Comparison of ENCODE assay signal across 27 cellular contexts in the genomic region with DNA sequence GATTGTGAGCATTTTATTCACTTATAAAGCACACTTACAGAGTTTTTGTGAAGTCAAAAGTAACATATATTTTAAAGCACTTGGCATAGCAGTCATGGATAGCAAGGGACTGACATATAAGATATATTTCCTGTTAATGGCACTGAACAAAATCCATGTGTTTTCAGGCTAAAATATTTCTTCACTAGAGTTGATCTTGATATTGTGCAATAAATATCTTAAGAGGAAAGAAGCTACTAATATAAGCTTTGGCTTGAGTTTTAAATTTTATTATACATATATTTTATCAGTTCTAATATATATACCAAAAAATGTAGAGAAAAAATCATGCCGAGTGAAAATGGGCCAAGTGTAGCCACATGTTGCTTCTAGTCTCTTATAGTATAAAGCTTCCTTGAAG.
"Had no signal": no experiment of that assay in that cellular context is flagged by ENCODE, and none has a peak within 500 bp of the region (broad histone marks: within the 10 kb centered on the region; RNA-seq: fewer than 3 reads in every experiment).

No MANE protein-coding gene starts in this region.

- FAIRE-seq: urothelium cell line had no signal

- H3K4me1 ChIP-seq: stomach, suprapubic skin, testis, thyroid gland, tibial artery, tibial nerve, transverse colon, upper lobe of left lung, upper lobe of right lung, uterus, vagina had no signal

- H3K9me3 ChIP-seq: stomach, suprapubic skin, testis, thoracic aorta, thyroid gland, tibial artery, tibial nerve, transverse colon, upper lobe of left lung, upper lobe of right lung, uterus, vagina had no signal

- H3K4me3 ChIP-seq: stomach, suprapubic skin, testis, thoracic aorta, thyroid gland, tibial artery, tibial nerve, transverse colon, upper lobe of left lung, upper lobe of right lung, uterus, vagina had no signal

- ATAC-seq: stimulated activated effector memory CD8-positive, alpha-beta T cell treated with anti-CD3 and anti-CD28 coated beads, Interleukin-12 subunit alpha, Interleukin-12 subunit beta, amount 100 ng/mL, for 72 hours; stimulated activated memory B cell treated with anti-CD40 and anti-IgM and Interleukin-4, amounts not matched to agents 10 μg/mL and 1 μg/mL and 100 μg/mL, for 72 hours; stimulated activated naive B cell treated with anti-CD40 and anti-IgM and Interleukin-4, amounts not matched to agents 10 μg/mL and 1 μg/mL and 100 μg/mL, for 72 hours; stimulated activated naive CD8-positive, alpha-beta T cell treated with anti-CD3 and anti-CD28 coated beads, Interleukin-15, amount 100 ng/mL, for 72 hours; stimulated activated naive CD8-positive, alpha-beta T cell treated with anti-CD3 and anti-CD28 coated beads, Interleukin-15, Interleukin-2, amounts not matched to agents 100 U/mL and 50 U/mL, for 24 hours; upper lobe of right lung had no signal

- H3K27ac ChIP-seq: stomach, suprapubic skin, testis, thoracic aorta, thyroid gland, tibial artery, tibial nerve, transverse colon, upper lobe of left lung, upper lobe of right lung, uterus, vagina had no signal

- DNase-seq: stimulated activated CD4-positive, alpha-beta T cell treated with anti-CD3 and anti-CD28 coated beads, Interleukin-2, amount 100 ng/mL, for 48 hours; stimulated activated CD4-positive, alpha-beta T cell treated with anti-CD3 and anti-CD28 coated beads, Interleukin-4, amount 100 ng/mL, for 1 hour; stimulated activated CD4-positive, alpha-beta T cell treated with anti-CD3 and anti-CD28 coated beads, Interleukin-4, amount 100 ng/mL, for 24 hours; stimulated activated CD4-positive, alpha-beta T cell treated with anti-CD3 and anti-CD28 coated beads, Interleukin-4, amount 100 ng/mL, for 4 hours; stimulated activated CD8-positive, alpha-beta memory T cell treated with anti-CD3 and anti-CD28 coated beads, Interleukin-4, amount 100 ng/mL, for 48 hours; stimulated activated naive B cell treated with anti-CD40 and anti-IgM and Interleukin-4, amounts not matched to agents 10 μg/mL and 1 μg/mL and 100 μg/mL, for 72 hours; stimulated activated naive CD4-positive, alpha-beta T cell; stimulated activated naive CD4-positive, alpha-beta T cell treated with Interleukin-2 at 50 U/mL for 16 hours; stimulated activated naive CD8-positive, alpha-beta T cell treated with anti-CD3 and anti-CD28 coated beads, Interleukin-15, amount 100 ng/mL, for 72 hours; stimulated activated naive CD8-positive, alpha-beta T cell treated with anti-CD3 and anti-CD28 coated beads, Interleukin-15, Interleukin-2, amounts not matched to agents 100 U/mL and 50 U/mL, for 24 hours; stomach; substantia nigra; testis; thyroid gland; tibial artery; transverse colon; trophoblast cell; upper lobe of left lung; upper lobe of right lung; uterus had no signal

- H3K27me3 ChIP-seq: stomach, suprapubic skin, testis, thyroid gland, tibial artery, tibial nerve, transverse colon, upper lobe of left lung, upper lobe of right lung, uterus, vagina had no signal

- H3K36me3 ChIP-seq: stomach, suprapubic skin, thoracic aorta, thyroid gland, tibial artery, tibial nerve, transverse colon, upper lobe of left lung, upper lobe of right lung, uterus, vagina had no signal
